ENCODE assay signal across 8 cellular contexts in the genomic region with DNA sequence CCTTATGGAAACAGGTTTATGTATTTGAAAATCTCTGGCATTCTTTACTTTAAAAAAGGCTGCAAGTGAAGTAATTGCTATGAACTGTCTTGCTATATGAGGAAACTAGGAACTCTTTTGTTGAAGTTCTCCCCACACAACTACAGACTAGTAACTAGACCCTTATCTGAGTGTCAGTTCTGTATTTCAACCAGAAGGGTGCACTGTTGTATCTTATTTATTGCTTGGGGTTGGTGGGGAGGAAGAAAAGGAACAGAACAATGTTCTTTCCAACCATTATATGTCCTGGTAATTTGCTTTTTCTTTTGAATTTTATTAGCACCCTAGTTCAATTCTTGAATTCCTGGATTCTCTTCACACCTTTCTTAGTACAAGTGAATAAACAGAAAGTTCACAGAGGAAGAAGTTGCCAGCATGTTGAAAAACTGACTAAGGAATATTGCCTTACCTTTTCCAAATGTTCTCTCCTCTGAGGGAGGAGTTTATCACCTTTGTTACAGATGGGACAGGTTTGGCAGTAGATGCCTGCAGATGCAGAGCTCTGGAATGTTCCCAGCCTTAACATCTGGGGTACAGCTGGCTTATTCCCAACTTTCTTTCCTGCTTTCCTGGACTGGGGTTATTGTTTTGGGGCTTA.
A peak's percentile ranks its signal among the peaks of the same experiment; 100 is the strongest.
DNase-seq lines count a peak whose midpoint lies in the region; ATAC-seq, FAIRE-seq and TF ChIP-seq lines count a peak whose summit lies in the region.

No MANE protein-coding gene starts in this region.

- H3K4me3 Mint-ChIP-seq in activated CD4-positive, alpha-beta T cell treated with anti-CD3 and anti-CD28 coated beads for 36 hours, result no peak overlapping the region
- no peak overlapping the region for H3K4me3 Mint-ChIP-seq in T-helper 17 cell
- H3K4me3 Mint-ChIP-seq in osteocyte (ENCODE audit: unreplicated experiment), result no peak overlapping the region

- peaks cover 12% of the 10 kb centered on the region for H3K27me3 Mint-ChIP-seq in activated CD4-positive, alpha-beta T cell treated with anti-CD3 and anti-CD28 coated beads for 36 hours
- H3K27me3 Mint-ChIP-seq in T-helper 17 cell (peaks cover 35% of the 10 kb centered on the region), osteocyte (ENCODE audit: unreplicated experiment) (peaks cover 13% of the 10 kb centered on the region)

- intact Hi-C loops in activated CD4-positive, alpha-beta T cell treated with anti-CD3 and anti-CD28 coated beads for 36 hours (cut with DNase I, micrococcal nuclease), result loop anchor here (1.0 to 5.0 kb wide), 7 partner anchors 75 to 645 kb away; no protein-coding TSS in a partner anchor

- CTCF ChIA-PET in activated CD4-positive, alpha-beta T cell treated with anti-CD3 and anti-CD28 coated beads for 36 hours (lab: Charles Lee), result interaction anchor here (0.7 to 2.0 kb wide), 7 partner anchors 9 to 597 kb away, joined by 3 to 6 read pairs (median 5); no protein-coding TSS in a partner anchor

- POLR2A ChIA-PET in activated CD4-positive, alpha-beta T cell treated with anti-CD3 and anti-CD28 coated beads for 36 hours (lab: Charles Lee), result no interaction called here

- H3K4me1 ChIP-seq in foreskin keratinocyte, result peaks cover 7% of the 10 kb centered on the region

- H3K27ac ChIP-seq in foreskin keratinocyte, result peak overlapping the region; percentile 38

- peak; percentile 29 for TF ChIP-seq CTCF in NB4 (IDR thresholded peaks at IDR 0.05; ENCODE audit: low read depth, low read length)
- peak; percentile 87 for TF ChIP-seq CTCF in foreskin keratinocyte (conservative IDR thresholded peaks at IDR 0.05)
- TF ChIP-seq CTCF in osteocyte (IDR thresholded peaks at IDR 0.05), result peak; percentile 78

- DNase-seq in activated CD4-positive, alpha-beta T cell treated with anti-CD3 and anti-CD28 coated beads for 36 hours, result no peak
- no peak for DNase-seq in activated CD4-positive, alpha-beta T cell treated with anti-CD3 and anti-CD28 coated beads, Interleukin-2, amount 50 U/mL, for 4 hours
- DNase-seq in H54 (ENCODE audit: insufficient read length, low spot score), result no peak
- peak; percentile 38 for DNase-seq in NB4 (ENCODE audit: low read depth)
- no peak for DNase-seq in T-helper 17 cell
- DNase-seq in foreskin keratinocyte, result peak; percentile 39 to 67
- no peak for DNase-seq in osteocyte (ENCODE audit: extremely low spot score, unreplicated experiment)
- no peak for DNase-seq in stimulated activated CD4-positive, alpha-beta T cell treated with anti-CD3 and anti-CD28 coated beads, Interleukin-4, amount 100 ng/mL, for 1 hour

- no peaks in the 10 kb centered on the region for H3K9me3 ChIP-seq in T-helper 17 cell (ENCODE audit: control insufficient read depth, low read length, poor library complexity, severe bottlenecking)

- peak; percentile 74 for ATAC-seq in activated CD4-positive, alpha-beta T cell treated with anti-CD3 and anti-CD28 coated beads for 36 hours
- ATAC-seq in T-helper 17 cell, result peak; percentile 71
- peak; percentile 88 for ATAC-seq in foreskin keratinocyte

- H3K9me3 Mint-ChIP-seq in activated CD4-positive, alpha-beta T cell treated with anti-CD3 and anti-CD28 coated beads for 36 hours (ENCODE audit: low read depth), result no peaks in the 10 kb centered on the region
- no peaks in the 10 kb centered on the region for H3K9me3 Mint-ChIP-seq in osteocyte (ENCODE audit: unreplicated experiment)

- H3K27me3 ChIP-seq in foreskin keratinocyte, result no peaks in the 10 kb centered on the region

- H3K4me1 Mint-ChIP-seq in activated CD4-positive, alpha-beta T cell treated with anti-CD3 and anti-CD28 coated beads for 36 hours, result peaks cover 6% of the 10 kb centered on the region
- H3K4me1 Mint-ChIP-seq in T-helper 17 cell (peaks cover 4% of the 10 kb centered on the region), osteocyte (ENCODE audit: unreplicated experiment) (no peaks in the 10 kb centered on the region)

- H3K36me3 Mint-ChIP-seq in activated CD4-positive, alpha-beta T cell treated with anti-CD3 and anti-CD28 coated beads for 36 hours (ENCODE audit: low read depth), result no peaks in the 10 kb centered on the region
- H3K36me3 Mint-ChIP-seq in T-helper 17 cell (ENCODE audit: low read depth) (no peaks in the 10 kb centered on the region), osteocyte (ENCODE audit: unreplicated experiment) (no peaks in the 10 kb centered on the region)

- H3K27ac Mint-ChIP-seq in activated CD4-positive, alpha-beta T cell treated with anti-CD3 and anti-CD28 coated beads for 36 hours, result no peak overlapping the region
- no peak overlapping the region for H3K27ac Mint-ChIP-seq in T-helper 17 cell
- H3K27ac Mint-ChIP-seq in osteocyte (ENCODE audit: unreplicated experiment), result no peak overlapping the region

- H3K4me3 ChIP-seq in NB4 (ENCODE audit: low read depth, low read length), result no peak overlapping the region

- no peak for TF ChIP-seq POLR2A in H54 (IDR thresholded peaks at IDR 0.05; ENCODE audit: low read depth, low read length)
- TF ChIP-seq POLR2A in NB4 (IDR thresholded peaks at IDR 0.05; ENCODE audit: extremely low read depth, insufficient read length), result no peak

- peak; percentile 78 for FAIRE-seq in H54 (lab: Jason Lieb, UNC)

Comparison
In these comparisons a context has a peak if more than half of its experiments do, and no peak if none do; other contexts are left out.
1. DNase-seq: peak in NB4 (single experiment) and foreskin keratinocyte (2 of 2); none in activated CD4-positive, alpha-beta T cell treated with anti-CD3 and anti-CD28 coated beads for 36 hours (single experiment), activated CD4-positive, alpha-beta T cell treated with anti-CD3 and anti-CD28 coated beads, Interleukin-2, amount 50 U/mL, for 4 hours (0 of 2), H54 (single experiment), T-helper 17 cell (0 of 3), osteocyte (single experiment) and stimulated activated CD4-positive, alpha-beta T cell treated with anti-CD3 and anti-CD28 coated beads, Interleukin-4, amount 100 ng/mL, for 1 hour (single experiment).
2. CTCF ChIP-seq: peak in every context shown above with its lines; median percentile 87 in foreskin keratinocyte; 78 in osteocyte; 29 in NB4.
3. Peak in every context shown above with its lines, with median percentiles within 50 percentile points of each other: ATAC-seq.